In genomic region chr6:5279891-5280338, GRCh38 we compare ENCODE assay signal across 14 cellular contexts. TPM values are rescaled to one million over a fixed set of nuclear protein-coding genes. Genes with fewer than 3 reads are reported as not detected.
DNase-seq lines count a peak whose midpoint lies in the region; ATAC-seq and TF ChIP-seq lines count a peak whose summit lies in the region.
"Had no signal": no experiment of that assay in that cellular context is flagged by ENCODE, and none has a peak within 500 bp of the region (broad histone marks: within the 10 kb centered on the region; RNA-seq: fewer than 3 reads in every experiment).

No MANE protein-coding gene starts in this region.

- no peak for TF ChIP-seq CTCF in natural killer cell (IDR thresholded peaks at IDR 0.05)

- peak overlapping the region; percentile 64 to 99 for H3K27ac Mint-ChIP-seq in natural killer cell treated with Interleukin-12 subunit alpha and Interleukin-12 subunit beta and Interleukin-15 and Interleukin-18, amount 100 ng/mL, for 72 hours
- H3K27ac Mint-ChIP-seq in natural killer cell, result no peak overlapping the region
- H3K27ac Mint-ChIP-seq in activated CD4-positive, alpha-beta memory T cell treated with anti-CD3 and anti-CD28 coated beads, Interleukin-2, amount 10 ng/mL, durations not matched to agents 7 days and 5 days, result peak overlapping the region; percentile 87
- peak overlapping the region; percentile 95 for H3K27ac Mint-ChIP-seq in stimulated activated effector memory CD8-positive, alpha-beta T cell treated with anti-CD3 and anti-CD28 coated beads, Interleukin-12 subunit alpha, Interleukin-12 subunit beta, amount 100 ng/mL, for 72 hours

- intact Hi-C loops in natural killer cell (cut with micrococcal nuclease), result no loop called here

- no peaks in the 10 kb centered on the region for H3K9me3 Mint-ChIP-seq in natural killer cell treated with Interleukin-12 subunit alpha and Interleukin-12 subunit beta and Interleukin-15 and Interleukin-18, amount 100 ng/mL, for 72 hours
- no peaks in the 10 kb centered on the region for H3K9me3 Mint-ChIP-seq in natural killer cell
- H3K9me3 Mint-ChIP-seq in activated CD4-positive, alpha-beta memory T cell treated with anti-CD3 and anti-CD28 coated beads, Interleukin-2, amount 10 ng/mL, durations not matched to agents 7 days and 5 days, result no peaks in the 10 kb centered on the region
- H3K9me3 Mint-ChIP-seq in stimulated activated effector memory CD8-positive, alpha-beta T cell treated with anti-CD3 and anti-CD28 coated beads, Interleukin-12 subunit alpha, Interleukin-12 subunit beta, amount 100 ng/mL, for 72 hours, result no peaks in the 10 kb centered on the region

- H3K36me3 Mint-ChIP-seq in natural killer cell treated with Interleukin-12 subunit alpha and Interleukin-12 subunit beta and Interleukin-15 and Interleukin-18, amount 100 ng/mL, for 72 hours, result peaks cover 6% of the 10 kb centered on the region
- no peaks in the 10 kb centered on the region for H3K36me3 Mint-ChIP-seq in natural killer cell
- peaks cover 19% of the 10 kb centered on the region for H3K36me3 Mint-ChIP-seq in activated CD4-positive, alpha-beta memory T cell treated with anti-CD3 and anti-CD28 coated beads, Interleukin-2, amount 10 ng/mL, durations not matched to agents 7 days and 5 days (ENCODE audit: low read depth)
- H3K36me3 Mint-ChIP-seq in stimulated activated effector memory CD8-positive, alpha-beta T cell treated with anti-CD3 and anti-CD28 coated beads, Interleukin-12 subunit alpha, Interleukin-12 subunit beta, amount 100 ng/mL, for 72 hours, result peaks cover 11% of the 10 kb centered on the region

- CTCF ChIA-PET in activated CD4-positive, alpha-beta memory T cell treated with anti-CD3 and anti-CD28 coated beads, Interleukin-2, amount 10 ng/mL, durations not matched to agents 7 days and 5 days (lab: Charles Lee), result interaction anchor here (0.9 to 2.9 kb wide), 5 partner anchors 9 to 106 kb away, joined by 3 to 14 read pairs (median 3); no protein-coding TSS in a partner anchor

- peak overlapping the region; percentile 91 for H3K4me3 Mint-ChIP-seq in natural killer cell treated with Interleukin-12 subunit alpha and Interleukin-12 subunit beta and Interleukin-15 and Interleukin-18, amount 100 ng/mL, for 72 hours
- H3K4me3 Mint-ChIP-seq in natural killer cell, result no peak overlapping the region
- peak overlapping the region; percentile 21 for H3K4me3 Mint-ChIP-seq in activated CD4-positive, alpha-beta memory T cell treated with anti-CD3 and anti-CD28 coated beads, Interleukin-2, amount 10 ng/mL, durations not matched to agents 7 days and 5 days
- H3K4me3 Mint-ChIP-seq in stimulated activated effector memory CD8-positive, alpha-beta T cell treated with anti-CD3 and anti-CD28 coated beads, Interleukin-12 subunit alpha, Interleukin-12 subunit beta, amount 100 ng/mL, for 72 hours, result peak overlapping the region; percentile 64

- POLR2A ChIA-PET in activated CD4-positive, alpha-beta memory T cell treated with anti-CD3 and anti-CD28 coated beads, Interleukin-2, amount 10 ng/mL, durations not matched to agents 7 days and 5 days (lab: Charles Lee), result interaction anchor here (1.0 to 5.5 kb wide), 9 partner anchors 10 to 106 kb away, joined by 3 to 62 read pairs (median 10); partner anchors contain the start of genes FARS2 and LYRM4

- peak; percentile 80 to 93 for ATAC-seq in natural killer cell treated with Interleukin-12 subunit alpha and Interleukin-12 subunit beta and Interleukin-15 and Interleukin-18, amount 100 ng/mL, for 72 hours
- ATAC-seq in natural killer cell, result no peak
- peak; percentile 37 for ATAC-seq in GM19035 (IDR thresholded peaks at IDR 0.05; ENCODE audit: unreplicated experiment)
- ATAC-seq in stimulated activated effector memory CD8-positive, alpha-beta T cell treated with anti-CD3 and anti-CD28 coated beads, Interleukin-12 subunit alpha, Interleukin-12 subunit beta, amount 100 ng/mL, for 72 hours, result peak; percentile 95
- ATAC-seq in GM21737 (IDR thresholded peaks at IDR 0.05; ENCODE audit: unreplicated experiment), result no peak

- DNase-seq in natural killer cell treated with Interleukin-12 subunit alpha and Interleukin-12 subunit beta and Interleukin-15 and Interleukin-18, amount 100 ng/mL, for 72 hours (ENCODE audit: low spot score), result no peak
- DNase-seq in natural killer cell (no peak), NCI-H187 (lab: John Stamatoyannopoulos, UW) (no peak), iPS-NIHi11 (ENCODE audit: low spot score) (no peak)
- DNase-seq in activated CD4-positive, alpha-beta memory T cell treated with anti-CD3 and anti-CD28 coated beads, Interleukin-2, amount 10 ng/mL, durations not matched to agents 7 days and 5 days, result peak; percentile 57
- peak; percentile 14 to 75 for DNase-seq in stimulated activated effector memory CD8-positive, alpha-beta T cell treated with anti-CD3 and anti-CD28 coated beads, Interleukin-12 subunit alpha, Interleukin-12 subunit beta, amount 100 ng/mL, for 72 hours (ENCODE audit: low spot score in 2 of 2)
- DNase-seq: colonic mucosa, DMS 273 treated with DMSO at 0.1 percent for 48 hours, GOT3, NCI-H187 treated with DMSO at 0.1 percent for 48 hours, NCI-H524 treated with DMSO at 0.1 percent for 48 hours, PC-9 had no signal

- no peaks in the 10 kb centered on the region for H3K27me3 Mint-ChIP-seq in natural killer cell treated with Interleukin-12 subunit alpha and Interleukin-12 subunit beta and Interleukin-15 and Interleukin-18, amount 100 ng/mL, for 72 hours
- H3K27me3 Mint-ChIP-seq in natural killer cell (ENCODE audit: low read depth in 2 of 2), result no peaks in the 10 kb centered on the region
- no peaks in the 10 kb centered on the region for H3K27me3 Mint-ChIP-seq in activated CD4-positive, alpha-beta memory T cell treated with anti-CD3 and anti-CD28 coated beads, Interleukin-2, amount 10 ng/mL, durations not matched to agents 7 days and 5 days

- peaks cover 18 to 58% of the 10 kb centered on the region in 2 donors for H3K4me1 Mint-ChIP-seq in natural killer cell treated with Interleukin-12 subunit alpha and Interleukin-12 subunit beta and Interleukin-15 and Interleukin-18, amount 100 ng/mL, for 72 hours (ENCODE audit: low read depth in 2 of 2)
- H3K4me1 Mint-ChIP-seq in natural killer cell, result peaks cover 10 to 11% of the 10 kb centered on the region in 2 donors
- H3K4me1 Mint-ChIP-seq in activated CD4-positive, alpha-beta memory T cell treated with anti-CD3 and anti-CD28 coated beads, Interleukin-2, amount 10 ng/mL, durations not matched to agents 7 days and 5 days, result peaks cover 76% of the 10 kb centered on the region
- H3K4me1 Mint-ChIP-seq in stimulated activated effector memory CD8-positive, alpha-beta T cell treated with anti-CD3 and anti-CD28 coated beads, Interleukin-12 subunit alpha, Interleukin-12 subunit beta, amount 100 ng/mL, for 72 hours, result peaks cover 56% of the 10 kb centered on the region

RNA-seq across cellular contexts. Expression of gene FARS2, which starts 18.6 kb away (rescaled TPM):
- 10 to 100 TPM; 20.4 to 41.7 TPM for total RNA-seq in natural killer cell treated with Interleukin-12 subunit alpha and Interleukin-12 subunit beta and Interleukin-15 and Interleukin-18, amount 100 ng/mL, for 72 hours
- total RNA-seq in natural killer cell, result 10 to 100 TPM; 15.3 to 24.8 (median 22.7) TPM
- 10 to 100 TPM; 17.6 to 18.7 TPM for total RNA-seq in activated CD4-positive, alpha-beta memory T cell treated with anti-CD3 and anti-CD28 coated beads, Interleukin-2, amount 10 ng/mL, durations not matched to agents 7 days and 5 days

RNA-seq across cellular contexts. Expression of gene LYRM4, which starts 19.2 kb away (rescaled TPM):
- 10 to 100 TPM; 27.7 to 43.0 TPM for total RNA-seq in natural killer cell treated with Interleukin-12 subunit alpha and Interleukin-12 subunit beta and Interleukin-15 and Interleukin-18, amount 100 ng/mL, for 72 hours
- total RNA-seq in natural killer cell, result 10 to 100 TPM in 2 of 3 donors, 1 to 10 TPM in 1; 9.1 to 11.4 (median 11.1) TPM
- 10 to 100 TPM; 21.2 to 22.7 TPM for total RNA-seq in activated CD4-positive, alpha-beta memory T cell treated with anti-CD3 and anti-CD28 coated beads, Interleukin-2, amount 10 ng/mL, durations not matched to agents 7 days and 5 days

Comparison
In these comparisons a context has a peak if more than half of its experiments do, and no peak if none do; other contexts are left out.
1. ATAC-seq: peak in natural killer cell treated with Interleukin-12 subunit alpha and Interleukin-12 subunit beta and Interleukin-15 and Interleukin-18, amount 100 ng/mL, for 72 hours (2 of 2), GM19035 (single experiment) and stimulated activated effector memory CD8-positive, alpha-beta T cell treated with anti-CD3 and anti-CD28 coated beads, Interleukin-12 subunit alpha, Interleukin-12 subunit beta, amount 100 ng/mL, for 72 hours (single experiment); none in natural killer cell (0 of 3) and GM21737 (single experiment).
2. H3K27ac Mint-ChIP-seq: peak in natural killer cell treated with Interleukin-12 subunit alpha and Interleukin-12 subunit beta and Interleukin-15 and Interleukin-18, amount 100 ng/mL, for 72 hours (2 of 2), activated CD4-positive, alpha-beta memory T cell treated with anti-CD3 and anti-CD28 coated beads, Interleukin-2, amount 10 ng/mL, durations not matched to agents 7 days and 5 days (single experiment) and stimulated activated effector memory CD8-positive, alpha-beta T cell treated with anti-CD3 and anti-CD28 coated beads, Interleukin-12 subunit alpha, Interleukin-12 subunit beta, amount 100 ng/mL, for 72 hours (single experiment); none in natural killer cell (0 of 2).
3. DNase-seq: peak in activated CD4-positive, alpha-beta memory T cell treated with anti-CD3 and anti-CD28 coated beads, Interleukin-2, amount 10 ng/mL, durations not matched to agents 7 days and 5 days (single experiment) and stimulated activated effector memory CD8-positive, alpha-beta T cell treated with anti-CD3 and anti-CD28 coated beads, Interleukin-12 subunit alpha, Interleukin-12 subunit beta, amount 100 ng/mL, for 72 hours (2 of 2); none in natural killer cell treated with Interleukin-12 subunit alpha and Interleukin-12 subunit beta and Interleukin-15 and Interleukin-18, amount 100 ng/mL, for 72 hours (single experiment), natural killer cell (single experiment), NCI-H187 (0 of 2) and iPS-NIHi11 (single experiment).